In genomic region chr19:51687791-51688664, GRCh38 we compare ENCODE assay signal across 8 cellular contexts. TPM values are rescaled to one million over a fixed set of nuclear protein-coding genes. Genes with fewer than 3 reads are reported as not detected.
DNase-seq lines count a peak whose midpoint lies in the region; ATAC-seq and TF ChIP-seq lines count a peak whose summit lies in the region.

No MANE protein-coding gene starts in this region.

- peak overlapping the region; percentile 67 for H3K4me3 Mint-ChIP-seq in activated CD4-positive, alpha-beta T cell treated with anti-CD3 and anti-CD28 coated beads, Interleukin-2, amount 10 ng/mL, durations not matched to agents 7 days and 5 days
- H3K4me3 Mint-ChIP-seq in T-cell (peak overlapping the region; percentile 69 to 85 (median 77)), type B pancreatic cell (peak overlapping the region; percentile 94)

- peaks cover 19% of the 10 kb centered on the region for H3K4me1 Mint-ChIP-seq in activated CD4-positive, alpha-beta T cell treated with anti-CD3 and anti-CD28 coated beads, Interleukin-2, amount 10 ng/mL, durations not matched to agents 7 days and 5 days
- H3K4me1 Mint-ChIP-seq in T-cell: peaks cover 14 to 27% (median 17%) of the 10 kb centered on the region in 3 donors
- H3K4me1 Mint-ChIP-seq in type B pancreatic cell (ENCODE audit: unreplicated experiment): peaks cover 24% of the 10 kb centered on the region

- TF ChIP-seq CTCF in type B pancreatic cell (conservative IDR thresholded peaks at IDR 0.05): no peak

- ATAC-seq in T-cell (replicated peaks in 1 of 4) (no peak), GM21619 (IDR thresholded peaks at IDR 0.05; ENCODE audit: unreplicated experiment) (no peak)

- peak overlapping the region; percentile 80 for H3K4me3 ChIP-seq in mesodermal cell (ENCODE audit: extremely low read depth, insufficient read depth, low read length, poor library complexity, severe bottlenecking)

- peaks cover 7% of the 10 kb centered on the region for H3K9me3 ChIP-seq in mesodermal cell (ENCODE audit: control insufficient read depth, low read length)

- H3K4me1 ChIP-seq in mesodermal cell (ENCODE audit: control insufficient read depth, insufficient read depth, low read length, poor library complexity, severe bottlenecking): peaks cover 23% of the 10 kb centered on the region

- H3K27me3 Mint-ChIP-seq in activated CD4-positive, alpha-beta T cell treated with anti-CD3 and anti-CD28 coated beads, Interleukin-2, amount 10 ng/mL, durations not matched to agents 7 days and 5 days: peaks cover 14% of the 10 kb centered on the region
- H3K27me3 Mint-ChIP-seq in T-cell: peaks cover 4 to 7% of the 10 kb centered on the region in 2 donors
- no peaks in the 10 kb centered on the region for H3K27me3 Mint-ChIP-seq in type B pancreatic cell

- peaks cover 13% of the 10 kb centered on the region for H3K36me3 ChIP-seq in mesodermal cell (ENCODE audit: control insufficient read depth, insufficient read depth, low read length)

- peaks cover 22% of the 10 kb centered on the region for H3K9me3 Mint-ChIP-seq in activated CD4-positive, alpha-beta T cell treated with anti-CD3 and anti-CD28 coated beads, Interleukin-2, amount 10 ng/mL, durations not matched to agents 7 days and 5 days
- H3K9me3 Mint-ChIP-seq in T-cell: peaks cover 5 to 19% (median 11%) of the 10 kb centered on the region in 3 donors
- H3K9me3 Mint-ChIP-seq in type B pancreatic cell: no peaks in the 10 kb centered on the region

- peak overlapping the region; percentile 93 for H3K27ac ChIP-seq in mesodermal cell (ENCODE audit: low read depth, low read length, severe bottlenecking)

- POLR2A ChIA-PET in activated CD4-positive, alpha-beta T cell treated with anti-CD3 and anti-CD28 coated beads, Interleukin-2, amount 10 ng/mL, durations not matched to agents 7 days and 5 days (lab: Charles Lee): no interaction called here
- POLR2A ChIA-PET in T-cell (lab: Charles Lee): interaction anchor here in 1 of 2 donors (0.7 kb wide), 1 partner anchor 17 kb away, joined by 4 read pairs; no protein-coding TSS in a partner anchor

- peak overlapping the region; percentile 82 for H3K27ac Mint-ChIP-seq in activated CD4-positive, alpha-beta T cell treated with anti-CD3 and anti-CD28 coated beads, Interleukin-2, amount 10 ng/mL, durations not matched to agents 7 days and 5 days
- H3K27ac Mint-ChIP-seq in T-cell (peak overlapping the region; percentile 63 to 64), type B pancreatic cell (peak overlapping the region; percentile 88)

- CTCF ChIA-PET in activated CD4-positive, alpha-beta T cell treated with anti-CD3 and anti-CD28 coated beads, Interleukin-2, amount 10 ng/mL, durations not matched to agents 7 days and 5 days (lab: Charles Lee): no interaction called here
- CTCF ChIA-PET in T-cell (lab: Charles Lee): interaction anchor here in 1 of 2 donors (0.5 kb wide), 1 partner anchor 19 kb away, joined by 9 read pairs; no protein-coding TSS in a partner anchor

- no peak for DNase-seq in activated CD4-positive, alpha-beta T cell treated with anti-CD3 and anti-CD28 coated beads, Interleukin-2, amount 10 ng/mL, durations not matched to agents 7 days and 5 days
- no peak for DNase-seq in activated CD4-positive, alpha-beta T cell treated with anti-CD3 and anti-CD28 coated beads for 48 hours
- DNase-seq in T-cell (no peak), epidermal melanocyte (ENCODE audit: insufficient read length, low spot score) (peak; percentile 65), type B pancreatic cell (ENCODE audit: extremely low spot score, unreplicated experiment) (no peak), NCI-H1930 (lab: John Stamatoyannopoulos, UW) (no peak)

- WGBS in mesodermal cell (ENCODE audit: insufficient coverage in 2 of 2), 2 experiments: 0 to 1% methylated on average over 19 to 20 of the region's 22 CpGs

- H3K36me3 Mint-ChIP-seq in activated CD4-positive, alpha-beta T cell treated with anti-CD3 and anti-CD28 coated beads, Interleukin-2, amount 10 ng/mL, durations not matched to agents 7 days and 5 days (ENCODE audit: low read depth): no peaks in the 10 kb centered on the region
- peaks cover 3% of the 10 kb centered on the region for H3K36me3 Mint-ChIP-seq in T-cell
- H3K36me3 Mint-ChIP-seq in type B pancreatic cell: peaks cover 7% of the 10 kb centered on the region

RNA-seq across cellular contexts. Expression of gene SPACA6, which starts 5.1 kb away (rescaled TPM):
- 1 to 10 TPM; 3.1 to 3.9 TPM for total RNA-seq in activated CD4-positive, alpha-beta T cell treated with anti-CD3 and anti-CD28 coated beads, Interleukin-2, amount 10 ng/mL, durations not matched to agents 7 days and 5 days
- total RNA-seq in T-cell (1 to 10 TPM; 5.5 to 9.9 (median 6.9) TPM), type B pancreatic cell (ENCODE audit: low replicate concordance) (12.8 and 28.7 TPM in 2 replicates)
- 14.6 TPM for polyA plus RNA-seq in mesodermal cell (2013, experiment 1 of 2)
- 13.1 TPM for polyA plus RNA-seq in mesodermal cell (2013, experiment 2 of 2)

RNA-seq across cellular contexts. Expression of gene HAS1, which starts 35.8 kb away (rescaled TPM):
- not detected for total RNA-seq in activated CD4-positive, alpha-beta T cell treated with anti-CD3 and anti-CD28 coated beads, Interleukin-2, amount 10 ng/mL, durations not matched to agents 7 days and 5 days
- not detected for total RNA-seq in T-cell
- polyA plus RNA-seq in mesodermal cell (2013, experiment 1 of 2): not detected
- polyA plus RNA-seq in mesodermal cell (2013, experiment 2 of 2): not detected
- not detected in 2 replicates for total RNA-seq in type B pancreatic cell (ENCODE audit: low replicate concordance)

RNA-seq across cellular contexts. Expression of gene SIGLEC14, which starts 41.4 kb away (rescaled TPM):
- not detected for total RNA-seq in activated CD4-positive, alpha-beta T cell treated with anti-CD3 and anti-CD28 coated beads, Interleukin-2, amount 10 ng/mL, durations not matched to agents 7 days and 5 days
- total RNA-seq in T-cell (1 to 10 TPM in 1 of 5 donors, under 1 TPM in 2, not detected in 2; 0.68 to 1.1 (median 0.93) TPM), type B pancreatic cell (ENCODE audit: low replicate concordance) (not detected in 2 replicates)
- not detected for polyA plus RNA-seq in mesodermal cell (2013, experiment 1 of 2)
- not detected for polyA plus RNA-seq in mesodermal cell (2013, experiment 2 of 2)

RNA-seq across cellular contexts. Expression of gene SIGLEC5, which starts 57.8 kb away (rescaled TPM):
- not detected for total RNA-seq in activated CD4-positive, alpha-beta T cell treated with anti-CD3 and anti-CD28 coated beads, Interleukin-2, amount 10 ng/mL, durations not matched to agents 7 days and 5 days
- total RNA-seq in T-cell: under 1 TPM in 2 of 5 donors, not detected in 3; 0.16 to 0.26 TPM
- polyA plus RNA-seq in mesodermal cell (2013, experiment 1 of 2): not detected
- polyA plus RNA-seq in mesodermal cell (2013, experiment 2 of 2): not detected
- not detected in 2 replicates for total RNA-seq in type B pancreatic cell (ENCODE audit: low replicate concordance)
